ENCODE assay signal across 14 cellular contexts in genomic region chr1:205144751-205145150, GRCh38. TPM values are rescaled to one million over a fixed set of nuclear protein-coding genes. Genes with fewer than 3 reads are reported as not detected.
DNase-seq lines count a peak whose midpoint lies in the region; ATAC-seq and TF ChIP-seq lines count a peak whose summit lies in the region.
"Had no signal": no experiment of that assay in that cellular context is flagged by ENCODE, and none has a peak within 500 bp of the region (broad histone marks: within the 10 kb centered on the region; RNA-seq: fewer than 3 reads in every experiment).

No MANE protein-coding gene starts in this region.

- no peaks in the 10 kb centered on the region for H3K9me3 ChIP-seq in H9 (ENCODE audit: control insufficient read depth, low read depth, low read length)
- H3K9me3 ChIP-seq: BLaER1 treated with 17β-estradiol and CSF1 and Interleukin-3, amounts not matched to agents 10 nM and 100 nM had no signal

- no peak overlapping the region for H3K56ac ChIP-seq in H9 (ENCODE audit: insufficient read length, low read depth, low read length)

- H2BK15ac ChIP-seq in H9 (ENCODE audit: low read depth, low read length): no peak overlapping the region

- no peak overlapping the region for H3K4me3 Mint-ChIP-seq in H9

- peak; percentile 60 for DNase-seq in A172 (ENCODE audit: low spot score)
- DNase-seq in HFF-Myc (ENCODE audit: extremely low read depth, low read depth): peak; percentile 26
- DNase-seq in astrocyte of the spinal cord (ENCODE audit: low read depth, low spot score): peak; percentile 63
- DNase-seq in kidney glomerular epithelial cell (lab: John Stamatoyannopoulos, UW): peak; percentile 74
- no peak for DNase-seq in H9
- no peak for DNase-seq in SIG-M5 (lab: John Stamatoyannopoulos, UW)
- DNase-seq: activated CD4-positive, alpha-beta T cell treated with anti-CD3 and anti-CD28 coated beads for 1 hour; NCI-H2029 treated with DMSO at 0.1 percent for 48 hours had no signal

- H3K23ac ChIP-seq in H9 (ENCODE audit: insufficient read length, low read depth, low read length): no peak overlapping the region

- H3K27ac Mint-ChIP-seq in H9: no peak overlapping the region; a peak in 1 of 7 replicates

- no peak for TF ChIP-seq CTCF in HFF-Myc (IDR thresholded peaks at IDR 0.05; ENCODE audit: low read depth, low read length, missing control alignments)
- no peak for TF ChIP-seq CTCF in astrocyte of the spinal cord (IDR thresholded peaks at IDR 0.05; ENCODE audit: low read depth, low read length)
- no peak for TF ChIP-seq CTCF in H9 (conservative IDR thresholded peaks at IDR 0.05)

- no peak overlapping the region for H2BK12ac ChIP-seq in H9 (ENCODE audit: insufficient read length, low read depth, low read length)

- H4K5ac ChIP-seq in H9 (ENCODE audit: insufficient read length, low read depth, low read length): no peak overlapping the region

- no peaks in the 10 kb centered on the region for H3K79me1 ChIP-seq in H9 (ENCODE audit: insufficient read depth, low read depth, low read length, poor library complexity, severe bottlenecking)

- H2BK20ac ChIP-seq in H9 (ENCODE audit: low read depth, low read length, poor library complexity, severe bottlenecking): no peak overlapping the region

- no peak overlapping the region for H3T11ph ChIP-seq in H9 (ENCODE audit: low read length)

- H3K18ac ChIP-seq in H9 (ENCODE audit: insufficient read length, low read depth, low read length): no peak overlapping the region

- no peak overlapping the region for H3K9ac ChIP-seq in H9 (ENCODE audit: extremely low read depth, insufficient read length, low read length)
- H3K9ac ChIP-seq: BLaER1 treated with 17β-estradiol and CSF1 and Interleukin-3, amounts not matched to agents 10 nM and 100 nM had no signal

- WGBS in H9 (ENCODE audit: extremely low coverage, insufficient read length, low lambda C conversion rate): no CpG with 5 or more reads among the region's 1 CpG

- H4K8ac ChIP-seq in H9 (replicated peaks; ENCODE audit: insufficient read length, low read depth, low read length): no peak overlapping the region

- H3K36me3 Mint-ChIP-seq in H9 (ENCODE audit: insufficient read depth in 1 of 3, low read depth in 3 of 3): peaks cover 15 to 28% (median 23%) of the 10 kb centered on the region in 3 experiments
- H3K36me3 Mint-ChIP-seq: activated naive CD4-positive, alpha-beta T cell treated with anti-CD3 and anti-CD28 coated beads, Interleukin-2, amount 50 U/mL, for 72 hours had no signal

- H3K23me2 ChIP-seq in H9 (ENCODE audit: insufficient read length, low read depth, low read length, poor library complexity, severe bottlenecking): no peaks in the 10 kb centered on the region

- H3K4ac ChIP-seq in H9 (ENCODE audit: low read depth, low read length): no peak overlapping the region

- H3K4me1 Mint-ChIP-seq in H9: peaks cover 20 to 24% of the 10 kb centered on the region in 2 experiments

- no peak overlapping the region for H3K14ac ChIP-seq in H9 (ENCODE audit: insufficient read depth, low read length)

- no peak overlapping the region for H2AK5ac ChIP-seq in H9 (ENCODE audit: insufficient read length, low read length)

- H3K4me2 ChIP-seq in H9 (ENCODE audit: insufficient read depth, insufficient read length, low read length): no peak overlapping the region
- H3K4me2 ChIP-seq: BLaER1 treated with 17β-estradiol and CSF1 and Interleukin-3, amounts not matched to agents 10 nM and 100 nM had no signal

- no peak overlapping the region for H3K27ac ChIP-seq in H9 (ENCODE audit: insufficient read length, low read depth, low read length)
- H3K27ac ChIP-seq: BLaER1 treated with 17β-estradiol and CSF1 and Interleukin-3, amounts not matched to agents 10 nM and 100 nM had no signal

- H4K20me1 ChIP-seq in H9 (ENCODE audit: control insufficient read depth, insufficient read depth, insufficient read length): no peaks in the 10 kb centered on the region
- H4K20me1 ChIP-seq: BLaER1 treated with 17β-estradiol and CSF1 and Interleukin-3, amounts not matched to agents 10 nM and 100 nM had no signal

- no peaks in the 10 kb centered on the region for H3K4me1 ChIP-seq in H9 (ENCODE audit: insufficient read depth, low read length)

- H3K4me3 ChIP-seq in HFF-Myc (replicated peaks; ENCODE audit: low read depth, low read length): no peak overlapping the region
- no peak overlapping the region for H3K4me3 ChIP-seq in astrocyte of the spinal cord (ENCODE audit: low read depth, low read length)
- H3K4me3 ChIP-seq: BLaER1 treated with 17β-estradiol and CSF1 and Interleukin-3, amounts not matched to agents 10 nM and 100 nM; lung; skin epidermis had no signal

- no peaks in the 10 kb centered on the region for H3K27me3 Mint-ChIP-seq in H9 (ENCODE audit: low read depth)

- no peak overlapping the region for H2AFZ ChIP-seq in H9 (ENCODE audit: low read length)

- H3K27me3 ChIP-seq in H9 (ENCODE audit: insufficient read depth, low read length): no peaks in the 10 kb centered on the region
- H3K27me3 ChIP-seq: BLaER1 treated with 17β-estradiol and CSF1 and Interleukin-3, amounts not matched to agents 10 nM and 100 nM had no signal

- peaks cover 0 to 3% of the 10 kb centered on the region in 2 experiments; a peak in 3 of 5 replicates for H3K9me3 Mint-ChIP-seq in H9
- H3K9me3 Mint-ChIP-seq: activated naive CD4-positive, alpha-beta T cell treated with anti-CD3 and anti-CD28 coated beads, Interleukin-2, amount 50 U/mL, for 72 hours had no signal

- in situ Hi-C loops in astrocyte of the spinal cord (cut with HindIII; ENCODE audit: low sequenced_read_pairs): no loop called here

- no peak overlapping the region for H4K91ac ChIP-seq in H9 (ENCODE audit: insufficient read length, low read depth, low read length)

- H2BK120ac ChIP-seq in H9 (ENCODE audit: low read depth, low read length, poor library complexity, severe bottlenecking): no peak overlapping the region

- ATAC-seq in GM19351 (IDR thresholded peaks at IDR 0.05; ENCODE audit: unreplicated experiment) (no peak), GM18867 (IDR thresholded peaks at IDR 0.05; ENCODE audit: unreplicated experiment) (no peak)
- ATAC-seq: activated naive CD4-positive, alpha-beta T cell treated with anti-CD3 and anti-CD28 coated beads, Interleukin-2, amount 50 U/mL, for 72 hours had no signal

- no peak overlapping the region for H2BK5ac ChIP-seq in H9 (ENCODE audit: insufficient read length, low read length)

- no peaks in the 10 kb centered on the region for H3K79me2 ChIP-seq in H9 (ENCODE audit: insufficient read depth, low read length)

RNA-seq across cellular contexts. Expression of gene RBBP5, which starts 23.0 kb away (rescaled TPM):
- 30.7 and 37.9 TPM in 2 replicates for total RNA-seq in A172 (2014; rRNA removed; shearing (Covaris generic))
- 17.3 and 18.3 TPM in 2 replicates for total RNA-seq in H9 (2021)

Comparison
In these comparisons a context has a peak if more than half of its experiments do, and no peak if none do; other contexts are left out.
1. DNase-seq: peak in A172 (single experiment), HFF-Myc (single experiment), astrocyte of the spinal cord (single experiment) and kidney glomerular epithelial cell (single experiment); none in H9 (single experiment) and SIG-M5 (single experiment).